ENCODE assay signal across 6 cellular contexts in the genomic region with DNA sequence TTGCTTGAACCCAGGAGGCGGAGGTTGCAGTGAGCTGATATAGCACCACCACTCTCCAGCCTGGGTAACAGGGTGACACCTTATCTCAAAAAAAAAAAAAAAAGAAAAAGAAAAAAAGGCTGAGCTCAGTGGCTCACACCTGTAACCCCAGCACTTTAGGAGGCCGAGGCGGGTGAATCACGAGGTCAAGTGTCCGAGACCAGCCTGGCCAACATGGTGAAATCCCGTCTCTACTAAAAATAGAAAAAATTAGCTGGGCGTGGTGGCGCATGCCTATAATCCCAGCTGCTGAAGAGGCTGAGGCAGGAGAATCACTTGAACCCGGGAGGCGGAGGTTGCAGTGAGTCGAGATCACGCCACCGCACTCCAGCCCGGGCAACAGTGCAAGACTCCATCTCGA. TPM values are rescaled to one million over a fixed set of nuclear protein-coding genes. Genes with fewer than 3 reads are reported as not detected.
"Had no signal": no experiment of that assay in that cellular context is flagged by ENCODE, and none has a peak within 500 bp of the region (broad histone marks: within the 10 kb centered on the region; RNA-seq: fewer than 3 reads in every experiment).

No MANE protein-coding gene starts in this region.

RNA-seq across cellular contexts. Expression of gene UCN, which starts 11.6 kb away (rescaled TPM):
- total RNA-seq: GM23248, H4, IMR-90 had no signal

RNA-seq across cellular contexts. Expression of gene TRIM54, which starts 37.6 kb away (rescaled TPM):
- total RNA-seq: GM23248, IMR-90, K562 had no signal
- polyA plus RNA-seq: GM23248, K562 had no signal

RNA-seq across cellular contexts. Expression of gene DNAJC5G, which starts 44.6 kb away (rescaled TPM):
- total RNA-seq: GM23248, H4, H7, HT-29, IMR-90, K562 had no signal
- polyA plus RNA-seq: GM23248, IMR-90, K562 had no signal
